Comparison of ENCODE assay signal across 10 cellular contexts in the genomic region with DNA sequence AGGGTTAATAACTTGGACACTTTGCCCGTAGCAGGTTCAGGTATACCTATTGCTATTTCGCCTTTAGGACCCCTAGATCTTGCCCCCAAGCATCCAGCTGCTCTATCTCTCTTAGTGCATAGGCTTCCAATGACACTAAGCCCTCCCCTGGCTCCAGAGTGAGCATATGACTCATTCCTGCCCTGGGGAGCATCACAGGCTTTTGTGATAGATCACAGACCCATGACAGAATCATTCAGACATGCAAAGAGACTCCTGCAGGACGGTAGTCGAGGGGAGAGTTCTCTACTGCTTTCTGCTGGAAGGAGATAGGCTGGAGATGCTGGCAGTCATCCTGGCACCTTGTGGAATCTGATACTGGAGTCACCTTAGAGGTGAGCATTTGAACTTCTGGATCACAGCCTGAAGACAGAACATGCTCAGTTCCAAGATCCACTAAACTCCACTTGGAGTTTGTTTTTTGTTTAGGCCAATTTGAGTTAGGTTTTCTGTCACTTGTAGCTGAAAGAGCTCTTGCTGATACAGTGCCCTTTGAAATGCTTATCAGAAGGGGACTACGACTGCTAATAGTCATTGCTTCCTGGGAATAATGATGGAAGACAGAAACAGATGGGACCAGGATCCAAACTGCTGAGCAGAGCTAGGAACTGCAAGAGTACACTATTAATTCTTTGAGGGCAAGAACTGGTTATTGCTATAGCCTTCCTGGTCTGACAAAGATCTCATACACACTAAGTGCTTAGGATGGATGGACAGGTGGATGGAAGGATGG. TPM values are rescaled to one million over a fixed set of nuclear protein-coding genes. Genes with fewer than 3 reads are reported as not detected.
DNase-seq lines count a peak whose midpoint lies in the region; ATAC-seq and TF ChIP-seq lines count a peak whose summit lies in the region.
"Had no signal": no experiment of that assay in that cellular context is flagged by ENCODE, and none has a peak within 500 bp of the region (broad histone marks: within the 10 kb centered on the region; RNA-seq: fewer than 3 reads in every experiment).

No MANE protein-coding gene starts in this region.

- H3K9me3 ChIP-seq in BE2C (no peaks in the 10 kb centered on the region), upper lobe of left lung (no peaks in the 10 kb centered on the region)
- H3K9me3 ChIP-seq: Peyer's patch had no signal

- H3K4me3 ChIP-seq in BE2C (ENCODE audit: low read depth, low read length) (peak overlapping the region; percentile 20), brain microvascular endothelial cell (ENCODE audit: low read depth, low read length) (no peak overlapping the region), upper lobe of left lung (no peak overlapping the region)
- H3K4me3 ChIP-seq: Peyer's patch had no signal

- peak; percentile 27; the same call in 1 of the 2 replicates for TF ChIP-seq CTCF in BE2C (IDR thresholded peaks at IDR 0.05; ENCODE audit: low read depth, low read length)
- no peak for TF ChIP-seq CTCF in brain microvascular endothelial cell (IDR thresholded peaks at IDR 0.05; ENCODE audit: low read depth, low read length, missing control alignments)
- no peak for TF ChIP-seq CTCF in upper lobe of left lung (IDR thresholded peaks at IDR 0.05)

- in situ Hi-C loops in brain microvascular endothelial cell (cut with HindIII; ENCODE audit: low pct_ligation_motif_present, low sequenced_read_pairs): no loop called here

- peaks cover 50% of the 10 kb centered on the region for H3K4me1 ChIP-seq in BE2C
- H3K4me1 ChIP-seq in upper lobe of left lung: peaks cover 9 to 35% (median 26%) of the 10 kb centered on the region in 4 donors

- H3K27me3 ChIP-seq in BE2C (no peaks in the 10 kb centered on the region), brain microvascular endothelial cell (replicated peaks) (no peaks in the 10 kb centered on the region), upper lobe of left lung (no peaks in the 10 kb centered on the region)
- H3K27me3 ChIP-seq: Peyer's patch had no signal

- H3K36me3 ChIP-seq in BE2C: peaks cover 20% of the 10 kb centered on the region
- no peaks in the 10 kb centered on the region for H3K36me3 ChIP-seq in brain microvascular endothelial cell (replicated peaks)
- peaks cover 0 to 4% (median 0%) of the 10 kb centered on the region in 4 donors for H3K36me3 ChIP-seq in upper lobe of left lung
- H3K36me3 ChIP-seq: Peyer's patch had no signal

- TF ChIP-seq EP300 in upper lobe of left lung (IDR thresholded peaks at IDR 0.05): no peak

- ATAC-seq in GM18861 (IDR thresholded peaks at IDR 0.05; ENCODE audit: unreplicated experiment) (peak; percentile 87), HG03060 (IDR thresholded peaks at IDR 0.05; ENCODE audit: low read depth, unreplicated experiment) (peak; percentile 79), left lobe of liver (peak; percentile 67), upper lobe of left lung (ENCODE audit: low FRiP score in 2 of 2) (peak; percentile 61 to 90)

- H3K27ac ChIP-seq in brain microvascular endothelial cell (no peak overlapping the region), upper lobe of left lung (peak overlapping the region in 2 of 4 donors; percentile 38 to 46)

- peak; percentile 91 for DNase-seq in BE2C
- DNase-seq in NCI-H526 treated with DMSO at 0.1 percent for 48 hours (lab: John Stamatoyannopoulos, UW): peak; percentile 67
- DNase-seq in brain microvascular endothelial cell: peak; percentile 93
- no peak for DNase-seq in left lobe of liver (ENCODE audit: low spot score)
- DNase-seq in upper lobe of left lung: no peak
- DNase-seq in superior temporal gyrus (ENCODE audit: extremely low spot score): no peak

- TF ChIP-seq POLR2A in upper lobe of left lung (IDR thresholded peaks at IDR 0.05): no peak

- 54 to 63% methylated on average over 5 of the region's 5 CpGs for WGBS in upper lobe of left lung, 2 donors

RNA-seq across cellular contexts. Expression of a gene that starts 11.0 kb away (rescaled TPM):
- 37.3 TPM for polyA plus RNA-seq in BE2C (2012; ENCODE audit: insufficient read depth, insufficient read length, low read depth)
- total RNA-seq in left lobe of liver (4.8 TPM), upper lobe of left lung (10 to 100 TPM; 13.4 to 22.8 (median 17.9) TPM)

RNA-seq across cellular contexts. Expression of a gene that starts 24.9 kb away (rescaled TPM):
- 12.9 TPM for polyA plus RNA-seq in BE2C (2012; ENCODE audit: insufficient read depth, insufficient read length, low read depth)
- 1.4 TPM for total RNA-seq in left lobe of liver
- 10 to 100 TPM in 3 of 6 donors, 1 to 10 TPM in 3; 5.6 to 13.8 (median 10.9) TPM for total RNA-seq in upper lobe of left lung

RNA-seq across cellular contexts. Expression of a gene that starts 45.2 kb away (rescaled TPM):
- 164 TPM for polyA plus RNA-seq in BE2C (2012; ENCODE audit: insufficient read depth, insufficient read length, low read depth)
- total RNA-seq in left lobe of liver (not detected), upper lobe of left lung (under 1 TPM in 4 of 6 donors, not detected in 2; 0.14 to 0.40 (median 0.27) TPM)
- total RNA-seq: pulmonary artery endothelial cell had no signal

Comparison
In these comparisons a context has a peak if more than half of its experiments do, and no peak if none do; other contexts are left out.
1. DNase-seq: peak in BE2C (single experiment), NCI-H526 treated with DMSO at 0.1 percent for 48 hours (single experiment) and brain microvascular endothelial cell (single experiment); none in left lobe of liver (single experiment), upper lobe of left lung (0 of 2) and superior temporal gyrus (single experiment).
2. Peak in every context shown above with its lines, with median percentiles within 50 percentile points of each other: ATAC-seq.